ENCODE assay signal across 1 cellular context in genomic region chr3:139145980-139146379, GRCh38.
A peak's percentile ranks its signal among the peaks of the same experiment; 100 is the strongest.
DNase-seq lines count a peak whose midpoint lies in the region; ATAC-seq, FAIRE-seq and TF ChIP-seq lines count a peak whose summit lies in the region.
"Not testable (repeated sequence)": the region's sequence is repeated elsewhere in the genome, so short reads cannot be mapped to it uniquely, and the experiment has no call there.

No MANE protein-coding gene starts in this region.

- H3K4me2 ChIP-seq in K562 (ENCODE audit: insufficient read depth, low read length): not testable (repeated sequence)

- H3K9ac ChIP-seq in K562 (ENCODE audit: insufficient read depth in 1 of 2, low read depth in 2 of 2, low read length in 2 of 2): not testable (repeated sequence)

- not testable (repeated sequence) for H2AFZ ChIP-seq in K562 (ENCODE audit: low read depth, low read length)

- not testable (repeated sequence) for TF ChIP-seq POLR2A in K562 (conservative IDR thresholded peaks at IDR 0.05)

- POLR2A ChIA-PET in K562 (lab: Yijun Ruan, JAX): not testable (repeated sequence)

- not testable (repeated sequence) for TF ChIP-seq RAD21 in K562 (CRISPR knock-in tag; conservative IDR thresholded peaks at IDR 0.05 in 1 of 2, IDR thresholded peaks at IDR 0.05 in 1 of 2)

- H3K9me3 ChIP-seq in K562 (replicated peaks; ENCODE audit: control insufficient read depth, insufficient read depth, low read depth, low read length): not testable (repeated sequence)

- not testable (repeated sequence) for H4K20me1 ChIP-seq in K562 (replicated peaks; ENCODE audit: control insufficient read depth, insufficient read depth, low read length)

- not testable (repeated sequence) for H3K27ac ChIP-seq in K562 (ENCODE audit: extremely low read depth, low read depth, low read length)

- not testable (repeated sequence) for H3K9me1 ChIP-seq in K562 (ENCODE audit: control insufficient read depth, insufficient read depth, low read length)

- not testable (repeated sequence) for FAIRE-seq in K562 (lab: Jason Lieb, UNC)

- not testable (repeated sequence) for TF ChIP-seq EP300 in K562 (IDR thresholded peaks at IDR 0.05; ENCODE audit: low read length)

- not testable (repeated sequence) for H3K27me3 ChIP-seq in K562 (ENCODE audit: control insufficient read depth in 2 of 2, insufficient read depth in 2 of 2, low read length in 2 of 2)

- not testable (repeated sequence) for H3K79me2 ChIP-seq in K562 (ENCODE audit: control insufficient read depth, insufficient read depth, low read length)

- ATAC-seq in K562: not testable (repeated sequence)

- H3K36me3 ChIP-seq in K562 (ENCODE audit: control insufficient read depth, insufficient read depth, low read length): not testable (repeated sequence)

- not testable (repeated sequence) for H3K4me3 ChIP-seq in K562

- in situ Hi-C loops in K562 (cut with MboI): not testable (repeated sequence)

- not testable (repeated sequence) for H3K4me1 ChIP-seq in K562 (replicated peaks in 1 of 2; ENCODE audit: control insufficient read depth in 2 of 2, insufficient read depth in 2 of 2, low read length in 2 of 2)

- CTCF ChIA-PET in K562 (lab: Yijun Ruan, JAX; ENCODE audit: low intra/inter-chr PET ratio): not testable (repeated sequence)

- not testable (repeated sequence) for TF ChIP-seq CTCF in K562 (IDR thresholded peaks at IDR 0.05 in 2 of 3, conservative IDR thresholded peaks at IDR 0.05 in 1 of 3; ENCODE audit: insufficient read depth in 2 of 3, low read depth in 1 of 3, low read length in 3 of 3)

- BruUV-seq in K562 (replicated peaks; lab: Mats Ljungman, UMichigan): not testable (repeated sequence)

- intact Hi-C loops in K562 (cut with micrococcal nuclease): not testable (repeated sequence)

- whole genome bisulfite sequencing in K562 (ENCODE audit: insufficient coverage, low coverage, missing lambda C conversion rate): 3% methylated on average over 4 of the region's 4 CpGs

- not testable (repeated sequence) for DNase-seq in K562 (ENCODE audit: extremely low read depth in 1 of 4, low spot score in 3 of 4)

TF ChIP-seq in K562, 482 proteins besides CTCF, POLR2A, EP300 and RAD21:
- TF ChIP-seq ZNF507 (tag; conservative IDR thresholded peaks at IDR 0.05): peak; percentile 90
